13 cellular contexts compared by ENCODE assay signal in genomic region chr5:90881626-90882150, GRCh38.
"Had no signal": no experiment of that assay in that cellular context is flagged by ENCODE, and none has a peak within 500 bp of the region (broad histone marks: within the 10 kb centered on the region; RNA-seq: fewer than 3 reads in every experiment).

No MANE protein-coding gene starts in this region.

- ATAC-seq: gastroesophageal sphincter, psoas muscle, sciatic nerve had no signal

- H3K4me1 Mint-ChIP-seq: naive B cell had no signal

- H3K27ac Mint-ChIP-seq: naive B cell, nephron had no signal

- H3K9me3 ChIP-seq: esophagus muscularis mucosa, gastroesophageal sphincter, left ventricle myocardium inferior, psoas muscle had no signal

- DNase-seq: effector memory CD4-positive, alpha-beta T cell; foreskin fibroblast; left ventricle myocardium inferior; mesendoderm; naive B cell; psoas muscle; stimulated activated CD4-positive, alpha-beta T cell treated with anti-CD3 and anti-CD28 coated beads, Interleukin-12 subunit alpha, Interleukin-12 subunit beta, amount 100 ng/mL, for 4 hours; stimulated activated naive CD4-positive, alpha-beta T cell; trophoblast cell had no signal

- H3K27ac ChIP-seq: esophagus muscularis mucosa, gastroesophageal sphincter, left ventricle myocardium inferior, psoas muscle had no signal

- H3K27me3 ChIP-seq: esophagus muscularis mucosa, gastroesophageal sphincter had no signal

- H3K4me1 ChIP-seq: psoas muscle had no signal

- H3K36me3 ChIP-seq: esophagus muscularis mucosa, gastroesophageal sphincter, left ventricle myocardium inferior had no signal

- H3K36me3 Mint-ChIP-seq: naive B cell had no signal

- H3K4me3 ChIP-seq: esophagus muscularis mucosa, gastroesophageal sphincter, left ventricle myocardium inferior, psoas muscle had no signal

- H3K9me3 Mint-ChIP-seq: naive B cell, nephron had no signal

- H3K4me3 Mint-ChIP-seq: naive B cell, nephron had no signal
